ENCODE assay signal across 8 cellular contexts in genomic region chr6:390914-391558, GRCh38. TPM values are rescaled to one million over a fixed set of nuclear protein-coding genes. Genes with fewer than 3 reads are reported as not detected.
A peak's percentile ranks its signal among the peaks of the same experiment; 100 is the strongest.
DNase-seq lines count a peak whose midpoint lies in the region; ATAC-seq and TF ChIP-seq lines count a peak whose summit lies in the region.

No MANE protein-coding gene starts in this region.

- H3K27me3 ChIP-seq in BLaER1 = no peaks in the 10 kb centered on the region
- no peaks in the 10 kb centered on the region for H3K27me3 ChIP-seq in naive thymus-derived CD4-positive, alpha-beta T cell (ENCODE audit: control insufficient read depth in 2 of 2, insufficient read depth in 2 of 2, low read length in 2 of 2)
- no peaks in the 10 kb centered on the region for H3K27me3 ChIP-seq in aorta (ENCODE audit: control insufficient read depth in 1 of 2, insufficient read depth in 2 of 2, low read length in 1 of 2)

- H3K27me3 Mint-ChIP-seq in naive thymus-derived CD4-positive, alpha-beta T cell = peaks cover 0 to 24% (median 3%) of the 10 kb centered on the region in 5 donors

- 2% methylated on average over 34 to 44 of the region's 44 CpGs for WGBS in aorta, 2 donors

- DNase-seq in astrocyte of the spinal cord (ENCODE audit: low read depth, low spot score) = no peak
- DNase-seq in naive thymus-derived CD4-positive, alpha-beta T cell = peak in 3 of 9 donors; percentile 22 to 36 (median 34)
- no peak for DNase-seq in amygdala (lab: John Stamatoyannopoulos, UW)
- DNase-seq in aorta = no peak
- DNase-seq in KBM-7 = no peak

- in situ Hi-C loops in astrocyte of the spinal cord (cut with HindIII; ENCODE audit: low sequenced_read_pairs) (no loop called here), KBM-7 (cut with MboI; ENCODE audit: low pct_unique_long_range_greater_than_20kb, low sequenced_read_pairs) (no loop called here)

- H3K4me1 Mint-ChIP-seq in naive thymus-derived CD4-positive, alpha-beta T cell = peaks cover 20 to 53% (median 31%) of the 10 kb centered on the region in 7 donors

- ATAC-seq in GM19397 (IDR thresholded peaks at IDR 0.05; ENCODE audit: unreplicated experiment) (peak; percentile 14), HG03521 (IDR thresholded peaks at IDR 0.05; ENCODE audit: unreplicated experiment) (peak; percentile 16), aorta (ENCODE audit: low FRiP score) (no peak)
- peak; percentile 29 for ATAC-seq in naive thymus-derived CD4-positive, alpha-beta T cell

- peak overlapping the region in 6 of 9 donors; percentile 61 to 98 (median 78) for H3K27ac Mint-ChIP-seq in naive thymus-derived CD4-positive, alpha-beta T cell

- H3K36me3 ChIP-seq in BLaER1 (peaks cover 25% of the 10 kb centered on the region), aorta (ENCODE audit: control insufficient read depth in 1 of 2, insufficient read depth in 2 of 2, low read length in 1 of 2) (no peaks in the 10 kb centered on the region)
- H3K36me3 ChIP-seq in naive thymus-derived CD4-positive, alpha-beta T cell (ENCODE audit: control insufficient read depth in 2 of 3, insufficient read depth in 3 of 3, low read length in 3 of 3) = peaks cover 0 to 15% (median 0%) of the 10 kb centered on the region in 3 experiments

- H3K4me3 ChIP-seq in BLaER1 (peak overlapping the region; percentile 97), astrocyte of the spinal cord (ENCODE audit: low read depth, low read length) (peak overlapping the region; percentile 13), aorta (ENCODE audit: low read length in 2 of 2) (no peak overlapping the region)
- peak overlapping the region; percentile 72 for H3K4me3 ChIP-seq in naive thymus-derived CD4-positive, alpha-beta T cell (ENCODE audit: low read length)

- POLR2A ChIA-PET in naive thymus-derived CD4-positive, alpha-beta T cell (lab: Charles Lee) = interaction anchor here (0.8 to 3.8 kb wide), 10 partner anchors 9 to 320 kb away, joined by 3 to 34 read pairs (median 6); no protein-coding TSS in a partner anchor

- peaks cover 0 to 24% (median 4%) of the 10 kb centered on the region in 5 donors for H3K36me3 Mint-ChIP-seq in naive thymus-derived CD4-positive, alpha-beta T cell

- H3K4me1 ChIP-seq in BLaER1 = peaks cover 45% of the 10 kb centered on the region
- peaks cover 13 to 16% of the 10 kb centered on the region in 2 donors for H3K4me1 ChIP-seq in naive thymus-derived CD4-positive, alpha-beta T cell (ENCODE audit: control insufficient read depth in 2 of 2, insufficient read depth in 2 of 2, low read length in 2 of 2)
- no peaks in the 10 kb centered on the region for H3K4me1 ChIP-seq in aorta (ENCODE audit: control insufficient read depth in 1 of 2, insufficient read depth in 2 of 2, low read length in 2 of 2)

- H3K9me3 Mint-ChIP-seq in naive thymus-derived CD4-positive, alpha-beta T cell = no peaks in the 10 kb centered on the region

- no peak for TF ChIP-seq CTCF in astrocyte of the spinal cord (IDR thresholded peaks at IDR 0.05; ENCODE audit: low read depth, low read length)

- H3K27ac ChIP-seq in BLaER1 = 0 out of 2 replicates have a peak overlapping the region, but pooled peaks have one; percentile 28
- peak overlapping the region; percentile 60 for H3K27ac ChIP-seq in naive thymus-derived CD4-positive, alpha-beta T cell (ENCODE audit: low read depth, low read length)
- no peak overlapping the region for H3K27ac ChIP-seq in aorta (ENCODE audit: low read depth in 1 of 2, low read length in 2 of 2)

- H3K9me3 ChIP-seq in BLaER1 = no peaks in the 10 kb centered on the region
- no peaks in the 10 kb centered on the region for H3K9me3 ChIP-seq in naive thymus-derived CD4-positive, alpha-beta T cell (ENCODE audit: control insufficient read depth in 2 of 3, low read length in 3 of 3)
- no peaks in the 10 kb centered on the region for H3K9me3 ChIP-seq in aorta (ENCODE audit: control insufficient read depth, low read length)

- H3K4me2 ChIP-seq in BLaER1 = peak overlapping the region; percentile 92

- intact Hi-C loops in naive thymus-derived CD4-positive, alpha-beta T cell (cut with micrococcal nuclease) = loop anchor here (1.0 to 5.0 kb wide), 13 partner anchors 8 to 991 kb away; partner anchors contain the start of genes EXOC2 (in 2 of the 2) and DUSP22 (in 1 of the 2)
- intact Hi-C loops in aorta (cut with DNase I) = no loop called here

- CTCF ChIA-PET in naive thymus-derived CD4-positive, alpha-beta T cell (lab: Charles Lee) = interaction anchor here (0.6 to 4.0 kb wide), 5 partner anchors 9 to 203 kb away, joined by 3 to 18 read pairs (median 4); no protein-coding TSS in a partner anchor

- H3K4me3 Mint-ChIP-seq in naive thymus-derived CD4-positive, alpha-beta T cell = peak overlapping the region; percentile 88 to 100 (median 94)

- H4K20me1 ChIP-seq in BLaER1 = peaks cover 44% of the 10 kb centered on the region

- peak overlapping the region; percentile 64 for H3K9ac ChIP-seq in BLaER1

RNA-seq across cellular contexts. Expression of gene IRF4, which starts 0.5 kb away (rescaled TPM):
- total RNA-seq in naive thymus-derived CD4-positive, alpha-beta T cell = 100 to 1,000 TPM in 1 of 5 experiments, 10 to 100 TPM in 4; 11.8 to 175 (median 27.1) TPM
- 1 to 10 TPM; 3.2 to 8.2 TPM for polyA plus RNA-seq in naive thymus-derived CD4-positive, alpha-beta T cell
- total RNA-seq in aorta = 1 to 10 TPM; 1.6 to 3.8 TPM
- polyA plus RNA-seq in aorta = under 1 TPM; 0.10 to 0.25 TPM

Comparison
In these comparisons a context has a peak if more than half of its experiments do, and no peak if none do; other contexts are left out.
1. H3K27ac ChIP-seq: peak in BLaER1 (single experiment) and naive thymus-derived CD4-positive, alpha-beta T cell (single experiment); none in aorta (0 of 2).
2. H3K4me3 ChIP-seq: peak in BLaER1 (single experiment), astrocyte of the spinal cord (single experiment) and naive thymus-derived CD4-positive, alpha-beta T cell (single experiment); none in aorta (0 of 2).
3. intact Hi-C loops: an anchor here in naive thymus-derived CD4-positive, alpha-beta T cell (1.0 to 5.0 kb wide); none called in aorta.